ENCODE assay signal across 1 cellular context in the genomic region with DNA sequence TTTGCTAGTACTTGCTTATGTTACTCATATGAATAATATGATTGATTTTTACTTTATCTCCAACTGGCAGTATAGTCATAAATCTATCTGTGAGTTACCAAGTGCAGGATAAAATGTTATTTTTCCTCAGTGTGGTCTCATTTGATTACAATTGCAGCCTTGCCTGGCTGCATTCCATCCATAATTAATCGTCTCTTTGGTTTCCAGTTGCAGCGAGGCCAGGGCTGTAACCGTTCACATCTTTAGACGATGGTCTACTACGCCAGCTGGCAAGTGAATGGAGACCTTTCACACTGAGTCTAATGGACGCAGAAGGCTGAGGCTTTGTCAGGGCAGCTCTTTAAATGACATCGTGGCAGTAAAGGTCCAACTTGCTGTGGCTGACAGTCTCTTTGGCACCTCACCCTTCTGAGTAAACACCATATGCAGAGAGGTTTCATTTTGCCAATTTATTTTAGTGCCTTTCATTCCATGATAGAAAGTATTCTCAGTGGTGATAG.
TF ChIP-seq lines count a peak whose summit lies in the region.

No MANE protein-coding gene starts in this region.

TF ChIP-seq in K562, 482 proteins besides CTCF, POLR2A, EP300 and RAD21 (continued from another document and continues in another):
- TF ChIP-seq FOXP4 (CRISPR knock-in tag; IDR thresholded peaks at IDR 0.05; ENCODE audit: borderline replicate concordance) (no peak), ZNF780A (CRISPR knock-in tag; IDR thresholded peaks at IDR 0.05) (no peak), EGR1 (conservative IDR thresholded peaks at IDR 0.05) (no peak), STAT5A (IDR thresholded peaks at IDR 0.05; ENCODE audit: borderline replicate concordance, low read length) (peak; percentile 47), ETV1 (tag; conservative IDR thresholded peaks at IDR 0.05; ENCODE audit: low read depth) (no peak), YY1 (IDR thresholded peaks at IDR 0.05; ENCODE audit: borderline replicate concordance in 1 of 3, control insufficient read depth in 1 of 3, extremely low read depth in 1 of 3, insufficient read depth in 3 of 3, insufficient read length in 1 of 3, insufficient replicate concordance in 2 of 3, low read depth in 1 of 3, low read length in 2 of 3) (no peak), RCOR1 (IDR thresholded peaks at IDR 0.05; ENCODE audit: borderline replicate concordance in 1 of 2, low read depth in 2 of 2, low read length in 2 of 2) (0 out of 4 replicates have a peak, but pooled peaks of 1 of the 2 experiments have one; percentile 41), NFIC (IDR thresholded peaks at IDR 0.05) (peak; percentile 55), GTF2F1 (IDR thresholded peaks at IDR 0.05; ENCODE audit: low read depth, low read length) (no peak), TCF3 (CRISPR knock-in tag; IDR thresholded peaks at IDR 0.05) (peak; percentile 82), SP1 (CRISPR knock-in tag; IDR thresholded peaks at IDR 0.05) (0 out of 2 replicates have a peak, but pooled peaks have one; percentile 25), ZNF224 (CRISPR knock-in tag; IDR thresholded peaks at IDR 0.05) (no peak), ARID1B (IDR thresholded peaks at IDR 0.05) (peak; percentile 82), TAL1 (IDR thresholded peaks at IDR 0.05) (peak; percentile 66), ARHGAP35 (IDR thresholded peaks at IDR 0.05; ENCODE audit: partially characterized antibody) (no peak), CCNT2 (IDR thresholded peaks at IDR 0.05; ENCODE audit: borderline replicate concordance, extremely low read depth, insufficient read length, low read depth, low read length) (no peak), TEAD4 (IDR thresholded peaks at IDR 0.05; ENCODE audit: low read length) (peak; percentile 85), TEAD4 (CRISPR knock-in tag; IDR thresholded peaks at IDR 0.05; ENCODE audit: borderline replicate concordance) (no peak), CBFA2T3 (IDR thresholded peaks at IDR 0.05) (peak; percentile 83), HNRNPUL1 (IDR thresholded peaks at IDR 0.05; ENCODE audit: low read length) (no peak), PHTF2 (CRISPR knock-in tag; IDR thresholded peaks at IDR 0.05) (no peak), KLF16 (IDR thresholded peaks at IDR 0.05) (peak; percentile 25; the same call in 1 of the 2 replicates), BCL6 (CRISPR knock-in tag; IDR thresholded peaks at IDR 0.05) (no peak), ZNF445 (CRISPR knock-in tag; IDR thresholded peaks at IDR 0.05; ENCODE audit: low read depth) (no peak), U2AF2 (optimal IDR thresholded peaks at IDR 0.05; ENCODE audit: low read depth, low read length) (no peak), HMBOX1 (IDR thresholded peaks at IDR 0.05) (no peak), PML (IDR thresholded peaks at IDR 0.05; ENCODE audit: low read length) (peak; percentile 59), MITF (IDR thresholded peaks at IDR 0.05) (no peak), NCOR1 (IDR thresholded peaks at IDR 0.05) (peak; percentile 52; the same call in 1 of the 2 replicates), DPF2 (IDR thresholded peaks at IDR 0.05) (peak; percentile 64), CCAR2 (IDR thresholded peaks at IDR 0.05; ENCODE audit: low read depth, low read length) (no peak), LEF1 (IDR thresholded peaks at IDR 0.05) (peak; percentile 26; the same call in 1 of the 2 replicates), GTF2A2 (tag; IDR thresholded peaks at IDR 0.05) (no peak), PKNOX1 (IDR thresholded peaks at IDR 0.05) (peak; percentile 59), FOSL1 (tag; conservative IDR thresholded peaks at IDR 0.05) (no peak)
- TF ChIP-seq, protein P1, sequence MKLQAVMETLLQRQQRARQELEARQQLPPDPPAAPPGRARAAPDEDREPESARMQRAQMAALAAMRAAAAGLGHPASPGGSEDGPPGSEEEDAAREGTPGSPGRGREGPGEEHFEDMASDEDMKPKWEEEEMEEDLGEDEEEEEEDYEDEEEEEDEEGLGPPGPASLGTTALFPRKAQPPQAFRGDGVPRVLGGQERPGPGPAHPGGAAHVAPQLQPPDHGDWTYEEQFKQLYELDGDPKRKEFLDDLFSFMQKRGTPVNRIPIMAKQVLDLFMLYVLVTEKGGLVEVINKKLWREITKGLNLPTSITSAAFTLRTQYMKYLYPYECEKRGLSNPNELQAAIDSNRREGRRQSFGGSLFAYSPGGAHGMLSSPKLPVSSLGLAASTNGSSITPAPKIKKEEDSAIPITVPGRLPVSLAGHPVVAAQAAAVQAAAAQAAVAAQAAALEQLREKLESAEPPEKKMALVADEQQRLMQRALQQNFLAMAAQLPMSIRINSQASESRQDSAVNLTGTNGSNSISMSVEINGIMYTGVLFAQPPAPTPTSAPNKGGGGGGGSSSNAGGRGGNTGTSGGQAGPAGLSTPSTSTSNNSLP (IDR thresholded peaks at IDR 0.05; ENCODE audit: borderline replicate concordance, low read depth, low read length), result 0 out of 2 replicates have a peak, but pooled peaks have one; percentile 30
- TF ChIP-seq, protein P2, sequence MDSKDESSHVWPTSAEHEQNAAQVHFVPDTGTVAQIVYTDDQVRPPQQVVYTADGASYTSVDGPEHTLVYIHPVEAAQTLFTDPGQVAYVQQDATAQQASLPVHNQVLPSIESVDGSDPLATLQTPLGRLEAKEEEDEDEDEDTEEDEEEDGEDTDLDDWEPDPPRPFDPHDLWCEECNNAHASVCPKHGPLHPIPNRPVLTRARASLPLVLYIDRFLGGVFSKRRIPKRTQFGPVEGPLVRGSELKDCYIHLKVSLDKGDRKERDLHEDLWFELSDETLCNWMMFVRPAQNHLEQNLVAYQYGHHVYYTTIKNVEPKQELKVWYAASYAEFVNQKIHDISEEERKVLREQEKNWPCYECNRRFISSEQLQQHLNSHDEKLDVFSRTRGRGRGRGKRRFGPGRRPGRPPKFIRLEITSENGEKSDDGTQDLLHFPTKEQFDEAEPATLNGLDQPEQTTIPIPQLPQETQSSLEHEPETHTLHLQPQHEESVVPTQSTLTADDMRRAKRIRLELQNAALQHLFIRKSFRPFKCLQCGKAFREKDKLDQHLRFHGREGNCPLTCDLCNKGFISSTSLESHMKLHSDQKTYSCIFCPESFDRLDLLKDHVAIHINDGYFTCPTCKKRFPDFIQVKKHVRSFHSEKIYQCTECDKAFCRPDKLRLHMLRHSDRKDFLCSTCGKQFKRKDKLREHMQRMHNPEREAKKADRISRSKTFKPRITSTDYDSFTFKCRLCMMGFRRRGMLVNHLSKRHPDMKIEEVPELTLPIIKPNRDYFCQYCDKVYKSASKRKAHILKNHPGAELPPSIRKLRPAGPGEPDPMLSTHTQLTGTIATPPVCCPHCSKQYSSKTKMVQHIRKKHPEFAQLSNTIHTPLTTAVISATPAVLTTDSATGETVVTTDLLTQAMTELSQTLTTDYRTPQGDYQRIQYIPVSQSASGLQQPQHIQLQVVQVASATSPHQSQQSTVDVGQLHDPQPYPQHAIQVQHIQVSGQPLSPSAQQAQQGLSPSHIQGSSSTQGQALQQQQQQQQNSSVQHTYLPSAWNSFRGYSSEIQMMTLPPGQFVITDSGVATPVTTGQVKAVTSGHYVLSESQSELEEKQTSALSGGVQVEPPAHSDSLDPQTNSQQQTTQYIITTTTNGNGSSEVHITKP (IDR thresholded peaks at IDR 0.05; ENCODE audit: partially characterized antibody), result no peak
- TF ChIP-seq, protein P3, sequence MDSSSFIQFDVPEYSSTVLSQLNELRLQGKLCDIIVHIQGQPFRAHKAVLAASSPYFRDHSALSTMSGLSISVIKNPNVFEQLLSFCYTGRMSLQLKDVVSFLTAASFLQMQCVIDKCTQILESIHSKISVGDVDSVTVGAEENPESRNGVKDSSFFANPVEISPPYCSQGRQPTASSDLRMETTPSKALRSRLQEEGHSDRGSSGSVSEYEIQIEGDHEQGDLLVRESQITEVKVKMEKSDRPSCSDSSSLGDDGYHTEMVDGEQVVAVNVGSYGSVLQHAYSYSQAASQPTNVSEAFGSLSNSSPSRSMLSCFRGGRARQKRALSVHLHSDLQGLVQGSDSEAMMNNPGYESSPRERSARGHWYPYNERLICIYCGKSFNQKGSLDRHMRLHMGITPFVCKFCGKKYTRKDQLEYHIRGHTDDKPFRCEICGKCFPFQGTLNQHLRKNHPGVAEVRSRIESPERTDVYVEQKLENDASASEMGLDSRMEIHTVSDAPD (CRISPR knock-in tag; IDR thresholded peaks at IDR 0.05), result no peak
- TF ChIP-seq, protein P4, sequence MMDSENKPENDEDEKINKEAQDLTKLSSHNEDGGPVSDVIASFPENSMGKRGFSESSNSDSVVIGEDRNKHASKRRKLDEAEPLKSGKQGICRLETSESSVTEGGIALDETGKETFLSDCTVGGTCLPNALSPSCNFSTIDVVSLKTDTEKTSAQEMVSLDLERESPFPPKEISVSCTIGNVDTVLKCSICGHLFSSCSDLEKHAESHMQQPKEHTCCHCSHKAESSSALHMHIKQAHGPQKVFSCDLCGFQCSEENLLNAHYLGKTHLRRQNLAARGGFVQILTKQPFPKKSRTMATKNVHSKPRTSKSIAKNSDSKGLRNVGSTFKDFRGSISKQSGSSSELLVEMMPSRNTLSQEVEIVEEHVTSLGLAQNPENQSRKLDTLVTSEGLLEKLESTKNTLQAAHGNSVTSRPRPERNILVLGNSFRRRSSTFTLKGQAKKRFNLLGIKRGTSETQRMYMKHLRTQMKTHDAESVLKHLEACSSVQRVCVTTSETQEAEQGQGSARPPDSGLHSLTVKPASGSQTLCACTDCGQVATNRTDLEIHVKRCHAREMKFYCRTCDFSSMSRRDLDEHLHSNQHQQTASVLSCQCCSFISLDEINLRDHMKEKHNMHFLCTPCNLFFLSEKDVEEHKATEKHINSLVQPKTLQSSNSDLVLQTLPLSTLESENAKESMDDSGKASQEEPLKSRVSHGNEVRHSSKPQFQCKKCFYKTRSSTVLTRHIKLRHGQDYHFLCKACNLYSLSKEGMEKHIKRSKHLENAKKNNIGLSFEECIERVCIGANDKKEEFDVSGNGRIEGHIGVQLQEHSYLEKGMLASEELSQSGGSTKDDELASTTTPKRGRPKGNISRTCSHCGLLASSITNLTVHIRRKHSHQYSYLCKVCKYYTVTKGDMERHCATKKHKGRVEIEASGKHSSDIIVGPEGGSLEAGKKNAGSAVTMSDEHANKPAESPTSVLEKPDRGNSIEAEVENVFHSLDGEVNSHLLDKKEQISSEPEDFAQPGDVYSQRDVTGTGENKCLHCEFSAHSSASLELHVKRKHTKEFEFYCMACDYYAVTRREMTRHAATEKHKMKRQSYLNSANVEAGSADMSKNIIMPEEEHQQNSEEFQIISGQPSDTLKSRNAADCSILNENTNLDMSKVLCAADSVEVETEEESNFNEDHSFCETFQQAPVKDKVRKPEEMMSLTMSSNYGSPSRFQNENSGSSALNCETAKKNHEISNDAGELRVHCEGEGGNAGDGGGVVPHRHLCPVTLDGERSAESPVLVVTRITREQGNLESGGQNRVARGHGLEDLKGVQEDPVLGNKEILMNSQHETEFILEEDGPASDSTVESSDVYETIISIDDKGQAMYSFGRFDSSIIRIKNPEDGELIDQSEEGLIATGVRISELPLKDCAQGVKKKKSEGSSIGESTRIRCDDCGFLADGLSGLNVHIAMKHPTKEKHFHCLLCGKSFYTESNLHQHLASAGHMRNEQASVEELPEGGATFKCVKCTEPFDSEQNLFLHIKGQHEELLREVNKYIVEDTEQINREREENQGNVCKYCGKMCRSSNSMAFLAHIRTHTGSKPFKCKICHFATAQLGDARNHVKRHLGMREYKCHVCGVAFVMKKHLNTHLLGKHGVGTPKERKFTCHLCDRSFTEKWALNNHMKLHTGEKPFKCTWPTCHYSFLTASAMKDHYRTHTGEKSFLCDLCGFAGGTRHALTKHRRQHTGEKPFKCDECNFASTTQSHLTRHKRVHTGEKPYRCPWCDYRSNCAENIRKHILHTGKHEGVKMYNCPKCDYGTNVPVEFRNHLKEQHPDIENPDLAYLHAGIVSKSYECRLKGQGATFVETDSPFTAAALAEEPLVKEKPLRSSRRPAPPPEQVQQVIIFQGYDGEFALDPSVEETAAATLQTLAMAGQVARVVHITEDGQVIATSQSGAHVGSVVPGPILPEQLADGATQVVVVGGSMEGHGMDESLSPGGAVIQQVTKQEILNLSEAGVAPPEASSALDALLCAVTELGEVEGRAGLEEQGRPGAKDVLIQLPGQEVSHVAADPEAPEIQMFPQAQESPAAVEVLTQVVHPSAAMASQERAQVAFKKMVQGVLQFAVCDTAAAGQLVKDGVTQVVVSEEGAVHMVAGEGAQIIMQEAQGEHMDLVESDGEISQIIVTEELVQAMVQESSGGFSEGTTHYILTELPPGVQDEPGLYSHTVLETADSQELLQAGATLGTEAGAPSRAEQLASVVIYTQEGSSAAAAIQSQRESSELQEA (IDR thresholded peaks at IDR 0.05; ENCODE audit: low read depth), result no peak
